In genomic region chr6:96898241-96898851, GRCh38 we compare ENCODE assay signal across 8 cellular contexts. TPM values are rescaled to one million over a fixed set of nuclear protein-coding genes. Genes with fewer than 3 reads are reported as not detected.
A peak's percentile ranks its signal among the peaks of the same experiment; 100 is the strongest.
DNase-seq lines count a peak whose midpoint lies in the region; ATAC-seq lines count a peak whose summit lies in the region.

No MANE protein-coding gene starts in this region.

- no peak overlapping the region for H3K4ac ChIP-seq in neuronal stem cell (ENCODE audit: low read length)

- peak overlapping the region; percentile 50 for H3K4me2 ChIP-seq in neuronal stem cell (ENCODE audit: insufficient read depth, low read length, poor library complexity, severe bottlenecking)

- H2BK120ac ChIP-seq in neuronal stem cell (ENCODE audit: low read depth, low read length), result no peak overlapping the region

- H2AFZ ChIP-seq in neuronal stem cell (ENCODE audit: low read length), result peak overlapping the region; percentile 98

- no peak overlapping the region for H2AK5ac ChIP-seq in neuronal stem cell (ENCODE audit: low read depth, low read length)

- no peak overlapping the region for H3K23ac ChIP-seq in neuronal stem cell (ENCODE audit: low read depth, low read length, poor library complexity)

- peaks cover 8% of the 10 kb centered on the region for H3K36me3 Mint-ChIP-seq in activated naive CD4-positive, alpha-beta T cell treated with anti-CD3 and anti-CD28 coated beads, Interleukin-2, amount 50 U/mL, for 24 hours

- H3K9me3 ChIP-seq in SK-N-MC (ENCODE audit: low read depth, low read length) (no peaks in the 10 kb centered on the region), neuronal stem cell (replicated peaks in 1 of 2; ENCODE audit: control insufficient read depth in 2 of 2, insufficient read depth in 1 of 2, low read depth in 1 of 2, low read length in 2 of 2) (no peaks in the 10 kb centered on the region)

- H3K79me1 ChIP-seq in neuronal stem cell (ENCODE audit: low read depth, low read length), result peaks cover 1% of the 10 kb centered on the region

- H3K9ac ChIP-seq in SK-N-MC (ENCODE audit: insufficient read length) (peak overlapping the region; percentile 89), neuronal stem cell (ENCODE audit: low read depth, low read length, poor library complexity) (no peak overlapping the region)

- no CpG with 5 or more reads among the region's 10 CpGs for WGBS in neuronal stem cell (ENCODE audit: extremely low coverage in 2 of 2, insufficient read length in 2 of 2, insufficient replicate concordance in 1 of 2), 2 donors

- H3K36me3 ChIP-seq in SK-N-MC (ENCODE audit: insufficient read depth, low read length) (peaks cover 31% of the 10 kb centered on the region), neuronal stem cell (replicated peaks in 1 of 2; ENCODE audit: control insufficient read depth in 2 of 2, insufficient read depth in 2 of 2, low read length in 2 of 2) (peaks cover 5 to 30% of the 10 kb centered on the region in 2 donors)

- H3K4me1 Mint-ChIP-seq in activated naive CD4-positive, alpha-beta T cell treated with anti-CD3 and anti-CD28 coated beads, Interleukin-2, amount 50 U/mL, for 24 hours, result peaks cover 41% of the 10 kb centered on the region

- peaks cover 0 to 4% (median 0%) of the 10 kb centered on the region in 3 experiments for H3K27me3 ChIP-seq in neuronal stem cell (ENCODE audit: control insufficient read depth in 3 of 3, insufficient read depth in 3 of 3, low read depth in 1 of 3, low read length in 3 of 3)

- no peak overlapping the region for H4K91ac ChIP-seq in neuronal stem cell (ENCODE audit: low read depth, low read length, poor library complexity)

- H2BK15ac ChIP-seq in neuronal stem cell (ENCODE audit: low read length), result no peak overlapping the region

- H4K8ac ChIP-seq in neuronal stem cell (ENCODE audit: low read depth, low read length), result no peak overlapping the region

- ATAC-seq in GM21576 (IDR thresholded peaks at IDR 0.05; ENCODE audit: unreplicated experiment) (no peak), HG03135 (IDR thresholded peaks at IDR 0.05; ENCODE audit: unreplicated experiment) (no peak), GM18520 (IDR thresholded peaks at IDR 0.05; ENCODE audit: unreplicated experiment) (no peak)

- H2BK5ac ChIP-seq in neuronal stem cell (ENCODE audit: low read length), result no peak overlapping the region

- H3K27ac ChIP-seq in SK-N-MC, result peak overlapping the region; percentile 97
- H3K27ac ChIP-seq in epithelial cell of prostate, result peak overlapping the region; percentile 70
- H3K27ac ChIP-seq in neuronal stem cell (replicated peaks; ENCODE audit: low read length), result no peak overlapping the region

- H3K14ac ChIP-seq in neuronal stem cell (ENCODE audit: low read length), result no peak overlapping the region

- H3K18ac ChIP-seq in neuronal stem cell (ENCODE audit: low read length), result no peak overlapping the region

- H3K4me1 ChIP-seq in neuronal stem cell (ENCODE audit: control insufficient read depth in 2 of 2, insufficient read depth in 1 of 2, low read depth in 1 of 2, low read length in 2 of 2), result peaks cover 1 to 5% of the 10 kb centered on the region in 2 donors

- H3K4me3 ChIP-seq in SK-N-MC (peak overlapping the region; percentile 97), neuronal stem cell (ENCODE audit: low read length in 2 of 2) (peak overlapping the region; percentile 82 to 97)

- H3K4me3 Mint-ChIP-seq in activated naive CD4-positive, alpha-beta T cell treated with anti-CD3 and anti-CD28 coated beads, Interleukin-2, amount 50 U/mL, for 24 hours, result peak overlapping the region; percentile 91

- peaks cover 2% of the 10 kb centered on the region for H3K27me3 Mint-ChIP-seq in activated naive CD4-positive, alpha-beta T cell treated with anti-CD3 and anti-CD28 coated beads, Interleukin-2, amount 50 U/mL, for 24 hours

- no peak for DNase-seq in activated naive CD4-positive, alpha-beta T cell treated with Interleukin-2 at 50 U/mL for 16 hours
- DNase-seq in SK-N-MC (ENCODE audit: low read depth, low spot score) (no peak), epithelial cell of prostate (ENCODE audit: low read depth, low spot score) (no peak), neuronal stem cell (ENCODE audit: low spot score) (no peak)

- no peaks in the 10 kb centered on the region for H3K9me3 Mint-ChIP-seq in activated naive CD4-positive, alpha-beta T cell treated with anti-CD3 and anti-CD28 coated beads, Interleukin-2, amount 50 U/mL, for 24 hours

- peak overlapping the region; percentile 93 for H3K27ac Mint-ChIP-seq in activated naive CD4-positive, alpha-beta T cell treated with anti-CD3 and anti-CD28 coated beads, Interleukin-2, amount 50 U/mL, for 24 hours

- H2BK12ac ChIP-seq in neuronal stem cell (ENCODE audit: low read length), result no peak overlapping the region

RNA-seq across cellular contexts. Expression of gene NDUFAF4, which starts 0.7 kb away (rescaled TPM):
- polyA plus RNA-seq in neuronal stem cell (2013, experiment 1 of 2), result 41.4 TPM
- 36.6 TPM for polyA plus RNA-seq in neuronal stem cell (2013, experiment 2 of 2)

RNA-seq across cellular contexts. Expression of gene KLHL32, which starts 26.2 kb away (rescaled TPM):
- polyA plus RNA-seq in neuronal stem cell (2013, experiment 1 of 2), result 0.74 TPM
- 0.82 TPM for polyA plus RNA-seq in neuronal stem cell (2013, experiment 2 of 2)
